ENCODE assay signal across 6 cellular contexts in the genomic region with DNA sequence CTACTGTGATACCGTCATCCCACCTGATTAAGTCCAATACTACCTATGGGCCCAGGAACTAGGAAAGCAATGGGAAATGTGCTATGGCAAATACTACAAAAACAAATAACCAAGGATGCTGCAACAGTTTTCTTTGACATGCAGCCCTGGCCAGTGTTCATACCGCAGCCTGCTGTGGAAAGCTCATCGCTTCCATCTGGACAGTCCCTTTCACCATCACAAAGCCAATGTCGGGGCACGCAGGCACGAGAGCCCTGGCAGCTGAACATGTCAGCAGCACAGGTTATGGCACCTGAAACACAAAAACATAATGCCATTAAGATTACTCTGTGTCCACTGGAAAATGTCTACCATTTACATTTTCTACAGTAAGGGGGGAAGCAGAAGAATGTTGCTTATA.
"Had no signal": no experiment of that assay in that cellular context is flagged by ENCODE, and none has a peak within 500 bp of the region (broad histone marks: within the 10 kb centered on the region; RNA-seq: fewer than 3 reads in every experiment).

No MANE protein-coding gene starts in this region.

- ATAC-seq: GM23338, HepG2 had no signal

- H3K4me3 ChIP-seq: GM23338 had no signal

- H3K27ac ChIP-seq: HL-60 had no signal

- DNase-seq: H9, HCEC 1CT, KBM-7 had no signal
